6 cellular contexts compared by ENCODE assay signal in the genomic region with DNA sequence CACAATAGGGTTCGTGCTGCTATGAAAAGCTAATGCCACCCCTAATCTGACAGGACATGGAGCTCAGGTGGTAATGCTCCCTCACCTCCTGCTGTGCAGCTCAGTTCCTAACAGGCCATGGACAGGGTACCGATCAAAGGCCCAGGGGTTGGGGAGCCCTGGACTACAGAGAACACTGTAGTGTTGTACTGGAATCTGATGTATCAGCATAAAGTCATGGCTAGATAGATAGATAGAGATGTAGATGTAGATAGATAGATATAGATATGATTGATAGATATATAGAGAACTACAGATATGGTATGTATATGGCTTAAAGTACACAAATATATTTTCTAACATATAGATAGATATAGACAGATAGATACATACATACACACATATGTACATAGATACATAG.
"Had no signal": no experiment of that assay in that cellular context is flagged by ENCODE, and none has a peak within 500 bp of the region (broad histone marks: within the 10 kb centered on the region; RNA-seq: fewer than 3 reads in every experiment).

No MANE protein-coding gene starts in this region.

- H3K9ac ChIP-seq: KMS-11 had no signal

- FAIRE-seq: HTR-8/SVneo had no signal

- DNase-seq: Karpas-422, KBM-7, KG1 had no signal

- H3K27ac ChIP-seq: HL-60, KMS-11 had no signal

- H3K4me2 ChIP-seq: KMS-11 had no signal
